ENCODE assay signal across 16 cellular contexts in genomic region chrX:2607113-2607512, GRCh38.
DNase-seq lines count a peak whose midpoint lies in the region; ATAC-seq and TF ChIP-seq lines count a peak whose summit lies in the region.
"Had no signal": no experiment of that assay in that cellular context is flagged by ENCODE, and none has a peak within 500 bp of the region (broad histone marks: within the 10 kb centered on the region; RNA-seq: fewer than 3 reads in every experiment).

No MANE protein-coding gene starts in this region.

- no peak for ATAC-seq in activated T-cell treated with anti-CD3 and anti-CD28 coated beads, Interleukin-2, amount 50 U/mL, for 72 hours (replicated peaks in 1 of 2)
- no peak for ATAC-seq in activated B cell treated with CpG ODN at 0.5 μM for 24 hours (ENCODE audit: low read depth)
- ATAC-seq: heart left ventricle, PC-3 had no signal

- POLR2A ChIA-PET in activated B cell treated with CpG ODN at 0.5 μM for 24 hours (lab: Charles Lee) = no interaction called here

- intact Hi-C loops in activated B cell treated with CpG ODN at 0.5 μM for 24 hours (cut with micrococcal nuclease) = loop anchor here (5.0 to 10.0 kb wide), 3 partner anchors 1015 to 1100 kb away; partner anchors contain the start of genes AKAP17A and P2RY8

- H3K27me3 Mint-ChIP-seq in activated T-cell treated with anti-CD3 and anti-CD28 coated beads, Interleukin-2, amount 50 U/mL, for 72 hours (ENCODE audit: low read depth) = no peaks in the 10 kb centered on the region
- H3K27me3 Mint-ChIP-seq in activated B cell treated with CpG ODN at 0.5 μM for 24 hours (no peaks in the 10 kb centered on the region), endothelial cell (ENCODE audit: unreplicated experiment) (peaks cover 11% of the 10 kb centered on the region), type B pancreatic cell (no peaks in the 10 kb centered on the region)

- TF ChIP-seq CTCF in activated B cell treated with CpG ODN at 0.5 μM for 24 hours (IDR thresholded peaks at IDR 0.05) = no peak
- TF ChIP-seq CTCF in endothelial cell (IDR thresholded peaks at IDR 0.05; ENCODE audit: unreplicated experiment) = no peak
- no peak for TF ChIP-seq CTCF in type B pancreatic cell (conservative IDR thresholded peaks at IDR 0.05)
- no peak for TF ChIP-seq CTCF in GM10266 (IDR thresholded peaks at IDR 0.05; ENCODE audit: control insufficient read depth, insufficient read depth, low read depth, missing control alignments)

- CTCF ChIA-PET in activated B cell treated with CpG ODN at 0.5 μM for 24 hours (lab: Charles Lee) = no interaction called here

- peak overlapping the region; percentile 19 to 37 for H3K4me3 Mint-ChIP-seq in activated T-cell treated with anti-CD3 and anti-CD28 coated beads, Interleukin-2, amount 50 U/mL, for 72 hours
- H3K4me3 Mint-ChIP-seq in activated B cell treated with CpG ODN at 0.5 μM for 24 hours = peak overlapping the region; percentile 7
- peak overlapping the region; percentile 66 for H3K4me3 Mint-ChIP-seq in endothelial cell (ENCODE audit: unreplicated experiment)
- H3K4me3 Mint-ChIP-seq in type B pancreatic cell = peak overlapping the region; percentile 91

- H3K27ac Mint-ChIP-seq in activated T-cell treated with anti-CD3 and anti-CD28 coated beads, Interleukin-2, amount 50 U/mL, for 72 hours = no peak overlapping the region
- H3K27ac Mint-ChIP-seq in activated B cell treated with CpG ODN at 0.5 μM for 24 hours = no peak overlapping the region
- H3K27ac Mint-ChIP-seq in endothelial cell (ENCODE audit: unreplicated experiment) = peak overlapping the region; percentile 14
- no peak overlapping the region for H3K27ac Mint-ChIP-seq in type B pancreatic cell

- no peak for DNase-seq in activated T-cell treated with anti-CD3 and anti-CD28 coated beads, Interleukin-2, amount 50 U/mL, for 72 hours
- DNase-seq in activated T-cell treated with anti-CD3 and anti-CD28 coated beads, Interleukin-2, amount 50 U/mL, for 48 hours = no peak
- no peak for DNase-seq in activated B cell treated with CpG ODN at 0.5 μM for 24 hours
- no peak for DNase-seq in endothelial cell (ENCODE audit: low spot score)
- no peak for DNase-seq in type B pancreatic cell (ENCODE audit: extremely low spot score, unreplicated experiment)
- DNase-seq in stimulated activated CD4-positive, alpha-beta T cell treated with anti-CD3 and anti-CD28 coated beads, Interleukin-4, amount 100 ng/mL, for 24 hours = no peak
- no peak for DNase-seq in GM10266 (ENCODE audit: extremely low spot score)
- DNase-seq in HCEC 1CT = no peak
- DNase-seq: COR-L47; effector CD8-positive, alpha-beta T cell; EL; NCI-H82; PC-3; spleen; T1000 had no signal

- H3K4me1 Mint-ChIP-seq in activated T-cell treated with anti-CD3 and anti-CD28 coated beads, Interleukin-2, amount 50 U/mL, for 72 hours (ENCODE audit: low read depth) = peaks cover 53% of the 10 kb centered on the region
- H3K4me1 Mint-ChIP-seq in activated B cell treated with CpG ODN at 0.5 μM for 24 hours = peaks cover 36% of the 10 kb centered on the region
- peaks cover 16% of the 10 kb centered on the region for H3K4me1 Mint-ChIP-seq in endothelial cell (ENCODE audit: unreplicated experiment)
- H3K4me1 Mint-ChIP-seq in type B pancreatic cell (ENCODE audit: unreplicated experiment) = peaks cover 27% of the 10 kb centered on the region

- H3K9me3 Mint-ChIP-seq in activated T-cell treated with anti-CD3 and anti-CD28 coated beads, Interleukin-2, amount 50 U/mL, for 72 hours = peaks cover 4 to 6% of the 10 kb centered on the region in 2 donors
- no peaks in the 10 kb centered on the region for H3K9me3 Mint-ChIP-seq in activated B cell treated with CpG ODN at 0.5 μM for 24 hours
- H3K9me3 Mint-ChIP-seq in endothelial cell (ENCODE audit: unreplicated experiment) = peaks cover 8% of the 10 kb centered on the region
- no peaks in the 10 kb centered on the region for H3K9me3 Mint-ChIP-seq in type B pancreatic cell

- peaks cover 7 to 12% of the 10 kb centered on the region in 2 donors for H3K36me3 Mint-ChIP-seq in activated T-cell treated with anti-CD3 and anti-CD28 coated beads, Interleukin-2, amount 50 U/mL, for 72 hours (ENCODE audit: insufficient read depth in 2 of 2)
- peaks cover 25% of the 10 kb centered on the region for H3K36me3 Mint-ChIP-seq in activated B cell treated with CpG ODN at 0.5 μM for 24 hours (ENCODE audit: low read depth)
- peaks cover 18% of the 10 kb centered on the region for H3K36me3 Mint-ChIP-seq in endothelial cell (ENCODE audit: low read depth, unreplicated experiment)
- peaks cover 21% of the 10 kb centered on the region for H3K36me3 Mint-ChIP-seq in type B pancreatic cell

Comparison
In these comparisons a context has a peak if more than half of its experiments do, and no peak if none do; other contexts are left out.
1. H3K4me3 Mint-ChIP-seq: peak in every context shown above with its lines; median percentile 91 in type B pancreatic cell; 66 in endothelial cell; 28 in activated T-cell treated with anti-CD3 and anti-CD28 coated beads, Interleukin-2, amount 50 U/mL, for 72 hours; 7 in activated B cell treated with CpG ODN at 0.5 μM for 24 hours.